ENCODE assay signal across 8 cellular contexts in genomic region chr9:124771021-124771866, GRCh38. TPM values are rescaled to one million over a fixed set of nuclear protein-coding genes. Genes with fewer than 3 reads are reported as not detected.
A peak's percentile ranks its signal among the peaks of the same experiment; 100 is the strongest.
DNase-seq lines count a peak whose midpoint lies in the region; TF ChIP-seq lines count a peak whose summit lies in the region.

TSS of gene NR6A1 (minus strand) at chr9:124771311.

- POLR2A ChIA-PET in RWPE1 (lab: Yijun Ruan, JAX; ENCODE audit: low non-redundant PET), result interaction anchor here (0.6 to 2.1 kb wide), 4 partner anchors 82 to 564 kb away, joined by 3 to 13 read pairs (median 3); partner anchors contain the start of genes ARPC5L, RPL35 and WDR38

- H3K9me3 Mint-ChIP-seq in nephron progenitor cell, result no peaks in the 10 kb centered on the region
- no peaks in the 10 kb centered on the region for H3K9me3 Mint-ChIP-seq in stimulated activated naive CD8-positive, alpha-beta T cell treated with anti-CD3 and anti-CD28 coated beads, Interleukin-15, Interleukin-2, amounts not matched to agents 100 ng/mL and 50 ng/mL, for 24 hours

- H3K27ac ChIP-seq in RWPE1, result peak within 1 kb of the TSS; percentile 79

- TF ChIP-seq CTCF in RWPE1 (conservative IDR thresholded peaks at IDR 0.05; ENCODE audit: low read depth) (no peak; the same call in 1 of the 2 replicates), fibroblast of the aortic adventitia (IDR thresholded peaks at IDR 0.05; ENCODE audit: insufficient read depth, low read length) (no peak), nephron progenitor cell (IDR thresholded peaks at IDR 0.05) (no peak)

- H3K9ac ChIP-seq in ES-I3 (ENCODE audit: low read depth, low read length), result peak within 1 kb of the TSS; percentile 59

- CTCF ChIA-PET in RWPE1 (lab: Yijun Ruan, JAX), result interaction anchor here (0.6 to 15.3 kb wide), 33 partner anchors 9 to 1721 kb away, joined by 3 to 761 read pairs (median 5); partner anchors contain the start of genes ARPC5L, RPL35, SCAI and WDR38

- H3K4me3 ChIP-seq in fibroblast of the aortic adventitia (ENCODE audit: low read depth, low read length), result peak within 1 kb of the TSS; percentile 70

- H3K36me3 Mint-ChIP-seq in nephron progenitor cell (ENCODE audit: low read depth), result no peaks in the 10 kb centered on the region
- no peaks in the 10 kb centered on the region for H3K36me3 Mint-ChIP-seq in stimulated activated naive CD8-positive, alpha-beta T cell treated with anti-CD3 and anti-CD28 coated beads, Interleukin-15, Interleukin-2, amounts not matched to agents 100 ng/mL and 50 ng/mL, for 24 hours (ENCODE audit: low read depth)

- DNase-seq in GOT3 (lab: John Stamatoyannopoulos, UW), result peak; percentile 58
- peak; percentile 94 for DNase-seq in LHCN-M2 (ENCODE audit: low read depth)
- DNase-seq in RWPE1 (ENCODE audit: low spot score), result peak; percentile 100
- peak; percentile 90 for DNase-seq in activated T-helper 9 cell treated with anti-CD3 and anti-CD28 coated beads, Interleukin-2, amount 50 U/mL, for 16 hours (ENCODE audit: low read depth)
- peak; percentile 96 for DNase-seq in fibroblast of the aortic adventitia (ENCODE audit: low read depth)
- peak; percentile 97 for DNase-seq in nephron progenitor cell

- H3K27me3 Mint-ChIP-seq in nephron progenitor cell (ENCODE audit: low read depth, poor library complexity), result peaks cover 25% of the 10 kb centered on the region
- peaks cover 73% of the 10 kb centered on the region for H3K27me3 Mint-ChIP-seq in stimulated activated naive CD8-positive, alpha-beta T cell treated with anti-CD3 and anti-CD28 coated beads, Interleukin-15, Interleukin-2, amounts not matched to agents 100 ng/mL and 50 ng/mL, for 24 hours

- H3K4me3 Mint-ChIP-seq in nephron progenitor cell, result peak within 1 kb of the TSS; percentile 91
- H3K4me3 Mint-ChIP-seq in stimulated activated naive CD8-positive, alpha-beta T cell treated with anti-CD3 and anti-CD28 coated beads, Interleukin-15, Interleukin-2, amounts not matched to agents 100 ng/mL and 50 ng/mL, for 24 hours, result peak within 1 kb of the TSS; percentile 86

- peak within 1 kb of the TSS; percentile 100 for H3K27ac Mint-ChIP-seq in nephron progenitor cell
- peak within 1 kb of the TSS; percentile 89 for H3K27ac Mint-ChIP-seq in stimulated activated naive CD8-positive, alpha-beta T cell treated with anti-CD3 and anti-CD28 coated beads, Interleukin-15, Interleukin-2, amounts not matched to agents 100 ng/mL and 50 ng/mL, for 24 hours

- H3K4me1 ChIP-seq in ES-I3 (ENCODE audit: insufficient read depth, low read length), result peaks cover 29% of the 10 kb centered on the region

- H3K36me3 ChIP-seq in ES-I3 (ENCODE audit: insufficient read depth, low read length), result no peaks in the 10 kb centered on the region

- H3K4me1 Mint-ChIP-seq in nephron progenitor cell, result peaks cover 49% of the 10 kb centered on the region
- peaks cover 50% of the 10 kb centered on the region for H3K4me1 Mint-ChIP-seq in stimulated activated naive CD8-positive, alpha-beta T cell treated with anti-CD3 and anti-CD28 coated beads, Interleukin-15, Interleukin-2, amounts not matched to agents 100 ng/mL and 50 ng/mL, for 24 hours (ENCODE audit: low read depth)

- H3K9me3 ChIP-seq in ES-I3 (ENCODE audit: control insufficient read depth, insufficient read depth, low read length), result no peaks in the 10 kb centered on the region

RNA-seq across cellular contexts. Expression of gene NR6A1, which starts in this region (rescaled TPM):
- total RNA-seq in LHCN-M2 (2014; rRNA removed) (1.1 and 1.3 TPM in 2 replicates), fibroblast of the aortic adventitia (ENCODE audit: low replicate concordance) (1.2 TPM in 1 of 2 replicates, not detected in the other)
- 0.23 TPM for polyA plus RNA-seq in LHCN-M2 (2012)

Comparison
In these comparisons a context has a peak if more than half of its experiments do, and no peak if none do; other contexts are left out.
1. Peak in every context shown above with its lines: DNase-seq, H3K4me3 ChIP-seq and H3K27ac ChIP-seq.